In the genomic region with DNA sequence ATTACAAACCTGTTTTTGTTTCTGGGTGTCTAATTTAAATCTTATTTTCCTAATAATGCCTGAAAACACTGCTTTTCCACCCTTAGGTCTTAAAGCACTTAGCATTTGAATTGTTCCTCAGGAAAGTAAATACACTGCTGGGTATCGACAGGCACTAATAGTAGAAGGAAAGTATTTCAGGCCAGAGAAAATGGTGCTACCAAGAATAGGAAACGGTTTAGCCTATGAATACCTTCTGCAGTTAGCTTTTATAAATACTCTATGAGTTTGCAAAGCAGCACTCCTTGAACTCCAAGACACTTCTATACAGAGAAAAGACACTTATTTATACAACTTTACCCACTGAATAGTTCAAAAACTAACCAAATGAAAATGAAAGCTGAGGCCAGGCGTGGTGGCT, we compare ENCODE assay signal across 18 cellular contexts. TPM values are rescaled to one million over a fixed set of nuclear protein-coding genes. Genes with fewer than 3 reads are reported as not detected.
DNase-seq lines count a peak whose midpoint lies in the region; ATAC-seq and TF ChIP-seq lines count a peak whose summit lies in the region.
"Had no signal": no experiment of that assay in that cellular context is flagged by ENCODE, and none has a peak within 500 bp of the region (broad histone marks: within the 10 kb centered on the region; RNA-seq: fewer than 3 reads in every experiment).

No MANE protein-coding gene starts in this region.

- peaks cover 66% of the 10 kb centered on the region for H3K36me3 Mint-ChIP-seq in CD8-positive, alpha-beta T cell
- peaks cover 28% of the 10 kb centered on the region for H3K36me3 Mint-ChIP-seq in activated naive CD8-positive, alpha-beta T cell
- H3K36me3 Mint-ChIP-seq in naive B cell: peaks cover 20 to 22% of the 10 kb centered on the region in 2 donors

- peaks cover 74% of the 10 kb centered on the region for H3K4me1 ChIP-seq in CD8-positive, alpha-beta T cell (ENCODE audit: insufficient read depth, low read length)
- peaks cover 30% of the 10 kb centered on the region for H3K4me1 ChIP-seq in HUES48 (ENCODE audit: control insufficient read depth, insufficient read depth, low read length)
- H3K4me1 ChIP-seq: BE2C had no signal

- no peak overlapping the region for H3K27ac Mint-ChIP-seq in CD8-positive, alpha-beta T cell
- H3K27ac Mint-ChIP-seq in activated naive CD8-positive, alpha-beta T cell: peak overlapping the region; percentile 54
- H3K27ac Mint-ChIP-seq in naive B cell: peak overlapping the region in 2 of 6 donors; percentile 30 to 62
- H3K27ac Mint-ChIP-seq: activated T-helper 1 cell treated with anti-CD3 and anti-CD28 coated beads, Interleukin-12 subunit alpha, Interleukin-12 subunit beta, Interleukin-2, Interleukin-4 antibody, amounts not matched to agents 30 ng/mL and 10 ng/mL and 1 ng/mL, durations not matched to agents 14 hours and 24 hours and 36 hours had no signal

- H3K9me3 Mint-ChIP-seq in CD8-positive, alpha-beta T cell: no peaks in the 10 kb centered on the region
- no peaks in the 10 kb centered on the region for H3K9me3 Mint-ChIP-seq in activated naive CD8-positive, alpha-beta T cell (ENCODE audit: low read depth)
- H3K9me3 Mint-ChIP-seq in naive B cell: no peaks in the 10 kb centered on the region
- H3K9me3 Mint-ChIP-seq: activated T-helper 1 cell treated with anti-CD3 and anti-CD28 coated beads, Interleukin-12 subunit alpha, Interleukin-12 subunit beta, Interleukin-2, Interleukin-4 antibody, amounts not matched to agents 30 ng/mL and 10 ng/mL and 1 ng/mL, durations not matched to agents 14 hours and 24 hours and 36 hours had no signal

- H3K9me3 ChIP-seq in CD8-positive, alpha-beta T cell (ENCODE audit: low read length): no peaks in the 10 kb centered on the region
- no peaks in the 10 kb centered on the region for H3K9me3 ChIP-seq in HUES48 (ENCODE audit: control insufficient read depth, insufficient read depth, low read length)
- H3K9me3 ChIP-seq: BE2C, tibial nerve had no signal

- H3K27ac ChIP-seq in CD8-positive, alpha-beta T cell (ENCODE audit: low read depth, low read length): no peak overlapping the region
- H3K27ac ChIP-seq in HUES48 (ENCODE audit: low read depth, low read length): peak overlapping the region; percentile 60
- H3K27ac ChIP-seq: tibial nerve had no signal

- no peak for TF ChIP-seq CTCF in CD8-positive, alpha-beta T cell (IDR thresholded peaks at IDR 0.05)

- intact Hi-C loops in CD8-positive, alpha-beta T cell (cut with DNase I, micrococcal nuclease): loop anchor here (2.0 to 10.0 kb wide), 2 partner anchors 17 to 757 kb away; partner anchors contain the start of gene PIGK (in 1 of the 2)

- H3K4me3 ChIP-seq in CD8-positive, alpha-beta T cell (ENCODE audit: low read depth, low read length): no peak overlapping the region
- peak overlapping the region; percentile 7; the same call in 1 of the 2 replicates for H3K4me3 ChIP-seq in HUES48 (ENCODE audit: low read depth, low read length)
- H3K4me3 ChIP-seq: tibial nerve had no signal

- no peak overlapping the region for H3K9ac ChIP-seq in HUES48 (ENCODE audit: low read depth, low read length)

- H3K27me3 Mint-ChIP-seq in CD8-positive, alpha-beta T cell (ENCODE audit: low read depth): no peaks in the 10 kb centered on the region
- no peaks in the 10 kb centered on the region for H3K27me3 Mint-ChIP-seq in activated naive CD8-positive, alpha-beta T cell
- no peaks in the 10 kb centered on the region for H3K27me3 Mint-ChIP-seq in naive B cell

- ATAC-seq in CD8-positive, alpha-beta T cell: no peak
- no peak for ATAC-seq in naive B cell (ENCODE audit: low read depth in 2 of 2)
- no peak for ATAC-seq in GM19395 (IDR thresholded peaks at IDR 0.05; ENCODE audit: unreplicated experiment)
- no peak for ATAC-seq in HG02840 (IDR thresholded peaks at IDR 0.05; ENCODE audit: low FRiP score, unreplicated experiment)

- peaks cover 83% of the 10 kb centered on the region for H3K4me1 Mint-ChIP-seq in CD8-positive, alpha-beta T cell (ENCODE audit: low read depth)
- peaks cover 75% of the 10 kb centered on the region for H3K4me1 Mint-ChIP-seq in activated naive CD8-positive, alpha-beta T cell (ENCODE audit: low read depth)
- H3K4me1 Mint-ChIP-seq in naive B cell: peaks cover 36 to 44% (median 40%) of the 10 kb centered on the region in 3 donors

- POLR2A ChIA-PET in CD8-positive, alpha-beta T cell (lab: Charles Lee): no interaction called here

- no peak for DNase-seq in CD8-positive, alpha-beta T cell
- DNase-seq in naive B cell: no peak
- DNase-seq in Ammon's horn (ENCODE audit: low spot score): no peak
- no peak for DNase-seq in NK-92 treated with Interleukin-12 subunit alpha and Interleukin-12 subunit beta, amount 100 ng/mL, for 24 hours (lab: John Stamatoyannopoulos, UW)
- DNase-seq: activated CD4-positive, alpha-beta T cell treated with anti-CD3 and anti-CD28 coated beads for 4 hours; aorta; BE2C; DMS153; foreskin fibroblast; KBM-7; NCI-H2029; SIG-M5 had no signal

- CTCF ChIA-PET in CD8-positive, alpha-beta T cell (lab: Charles Lee): interaction anchor here (1.5 kb wide), 1 partner anchor 288 kb away, joined by 3 read pairs; no protein-coding TSS in a partner anchor

- no peaks in the 10 kb centered on the region for H3K27me3 ChIP-seq in CD8-positive, alpha-beta T cell (ENCODE audit: insufficient read depth, low read length)
- H3K27me3 ChIP-seq in HUES48 (ENCODE audit: control insufficient read depth, insufficient read depth, low read length): no peaks in the 10 kb centered on the region
- H3K27me3 ChIP-seq: BE2C, tibial nerve had no signal

- H3K4me3 Mint-ChIP-seq in CD8-positive, alpha-beta T cell: peak overlapping the region; percentile 48
- H3K4me3 Mint-ChIP-seq in activated naive CD8-positive, alpha-beta T cell: peak overlapping the region; percentile 77
- peak overlapping the region in 5 of 8 donors; percentile 12 to 59 (median 30) for H3K4me3 Mint-ChIP-seq in naive B cell
- H3K4me3 Mint-ChIP-seq: activated T-helper 1 cell treated with anti-CD3 and anti-CD28 coated beads, Interleukin-12 subunit alpha, Interleukin-12 subunit beta, Interleukin-2, Interleukin-4 antibody, amounts not matched to agents 30 ng/mL and 10 ng/mL and 1 ng/mL, durations not matched to agents 14 hours and 24 hours and 36 hours had no signal

- H3K36me3 ChIP-seq in CD8-positive, alpha-beta T cell (ENCODE audit: insufficient read depth, low read length): peaks cover 24% of the 10 kb centered on the region
- H3K36me3 ChIP-seq in HUES48 (ENCODE audit: control insufficient read depth, insufficient read depth, low read length): peaks cover 73% of the 10 kb centered on the region

RNA-seq across cellular contexts. Expression of gene FUBP1, which starts 6.8 kb away (rescaled TPM):
- 100 to 1,000 TPM; 212 to 217 TPM for total RNA-seq in CD8-positive, alpha-beta T cell
- 10 to 100 TPM; 19.8 to 58.4 (median 45.8) TPM for polyA plus RNA-seq in naive B cell (ENCODE audit: low read depth in 6 of 6)

RNA-seq across cellular contexts. Expression of gene DNAJB4, which starts 32.7 kb away (rescaled TPM):
- 10 to 100 TPM; 13.3 to 13.4 TPM for total RNA-seq in CD8-positive, alpha-beta T cell
- 1 to 10 TPM; 5.0 to 9.8 (median 6.5) TPM for polyA plus RNA-seq in naive B cell (ENCODE audit: low read depth in 6 of 6)
